Comparison of ENCODE assay signal across 7 cellular contexts in genomic region chr6:5732496-5732895, GRCh38.
"Had no signal": no experiment of that assay in that cellular context is flagged by ENCODE, and none has a peak within 500 bp of the region (broad histone marks: within the 10 kb centered on the region; RNA-seq: fewer than 3 reads in every experiment).

No MANE protein-coding gene starts in this region.

- ATAC-seq: HCT116 had no signal

- DNase-seq: GM23248, GOT3, H7, HFFc6, IMR-90, KBM-7 had no signal
